In the genomic region with DNA sequence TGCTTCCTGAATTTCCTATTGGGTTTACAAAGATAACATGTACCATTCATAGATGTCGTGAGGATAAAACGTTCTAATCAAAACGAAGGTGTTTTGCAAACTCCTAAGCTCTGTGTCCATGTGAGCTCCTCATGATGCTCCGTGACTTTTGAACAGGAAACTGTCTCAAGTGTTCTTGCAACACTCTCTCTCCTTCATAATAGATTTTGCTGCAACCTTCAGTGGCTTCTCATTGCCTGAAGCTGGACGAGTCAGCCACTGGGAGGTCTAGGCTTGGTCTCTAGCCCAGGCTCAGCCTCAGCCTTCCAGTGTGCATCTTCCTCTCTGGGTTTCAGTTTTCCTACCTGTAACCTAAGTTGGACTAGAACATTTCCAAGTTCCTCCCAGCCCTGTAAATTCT, we compare ENCODE assay signal across 15 cellular contexts. TPM values are rescaled to one million over a fixed set of nuclear protein-coding genes. Genes with fewer than 3 reads are reported as not detected.
A peak's percentile ranks its signal among the peaks of the same experiment; 100 is the strongest.
DNase-seq lines count a peak whose midpoint lies in the region; ATAC-seq, FAIRE-seq and TF ChIP-seq lines count a peak whose summit lies in the region.
"Had no signal": no experiment of that assay in that cellular context is flagged by ENCODE, and none has a peak within 500 bp of the region (broad histone marks: within the 10 kb centered on the region; RNA-seq: fewer than 3 reads in every experiment).

No MANE protein-coding gene starts in this region.

- no peak overlapping the region for H3K4me3 ChIP-seq in epithelial cell of esophagus (ENCODE audit: low read length)
- H3K4me3 ChIP-seq in Karpas-422 (ENCODE audit: low read length) = no peak overlapping the region
- H3K4me3 ChIP-seq: BLaER1 had no signal

- H3K9me3 ChIP-seq in Karpas-422 (ENCODE audit: low read length) = no peaks in the 10 kb centered on the region
- H3K9me3 ChIP-seq: BLaER1 had no signal

- DNase-seq in GF-D8 (lab: John Stamatoyannopoulos, UW) = peak; percentile 59
- DNase-seq in NOMO-1 treated with DMSO at 0.1 percent for 48 hours (lab: John Stamatoyannopoulos, UW; ENCODE audit: unreplicated experiment) = peak; percentile 94
- DNase-seq in epithelial cell of esophagus (ENCODE audit: low read depth) = peak; percentile 75
- peak; percentile 41 for DNase-seq in pons (ENCODE audit: low spot score)
- DNase-seq in GM19239 (ENCODE audit: insufficient read length, low spot score) = no peak
- DNase-seq in NCI-H82 treated with DMSO at 0.1 percent for 48 hours (lab: John Stamatoyannopoulos, UW; ENCODE audit: unreplicated experiment) = no peak
- no peak for DNase-seq in Karpas-422
- DNase-seq: activated CD4-positive, alpha-beta T cell treated with anti-CD3 and anti-CD28 coated beads for 36 hours; activated T-cell treated with anti-CD3 and anti-CD28 coated beads, Interleukin-2, amount 50 U/mL, for 48 hours; immature natural killer cell; OCI-M1; stimulated activated CD4-positive, alpha-beta T cell treated with anti-CD3 and anti-CD28 coated beads, Interleukin-1b, Interleukin-23, amount 100 ng/mL, for 48 hours had no signal

- no peaks in the 10 kb centered on the region for H3K4me1 ChIP-seq in Karpas-422 (ENCODE audit: low read length)
- H3K4me1 ChIP-seq: BLaER1, parathyroid adenoma had no signal

- H3K27ac ChIP-seq in Karpas-422 (ENCODE audit: low read length) = no peak overlapping the region
- H3K27ac ChIP-seq: BLaER1, parathyroid adenoma had no signal

- H3K27me3 ChIP-seq in Karpas-422 (ENCODE audit: low read length) = no peaks in the 10 kb centered on the region
- H3K27me3 ChIP-seq: BLaER1 had no signal

- no peaks in the 10 kb centered on the region for H3K9me2 ChIP-seq in Karpas-422 (replicated peaks; ENCODE audit: insufficient read depth, low read length)

- no peak overlapping the region for H3K4me2 ChIP-seq in Karpas-422 (ENCODE audit: low read depth, low read length, poor library complexity, severe bottlenecking)
- H3K4me2 ChIP-seq: BLaER1 had no signal

- TF ChIP-seq CTCF in epithelial cell of esophagus (IDR thresholded peaks at IDR 0.05; ENCODE audit: insufficient read depth, low read depth, low read length, missing control alignments) = no peak

- H2AFZ ChIP-seq in Karpas-422 (ENCODE audit: low read length) = no peak overlapping the region
- H2AFZ ChIP-seq: parathyroid adenoma had no signal

- H3K9ac ChIP-seq in Karpas-422 (ENCODE audit: low read length) = no peak overlapping the region
- H3K9ac ChIP-seq: BLaER1, parathyroid adenoma had no signal

- no peak for ATAC-seq in HG03095 (IDR thresholded peaks at IDR 0.05; ENCODE audit: unreplicated experiment)
- ATAC-seq: activated CD4-positive, alpha-beta T cell treated with anti-CD3 and anti-CD28 coated beads for 36 hours had no signal

- no peaks in the 10 kb centered on the region for H3K36me3 ChIP-seq in Karpas-422 (ENCODE audit: insufficient read depth, low read length)
- H3K36me3 ChIP-seq: BLaER1 had no signal

- FAIRE-seq in GM19239 (lab: Jason Lieb, UNC) = no peak

- no peaks in the 10 kb centered on the region for H4K20me1 ChIP-seq in Karpas-422 (ENCODE audit: insufficient read depth, low read depth, low read length)
- H4K20me1 ChIP-seq: BLaER1 had no signal

- H3K79me2 ChIP-seq in Karpas-422 (ENCODE audit: low read length) = no peaks in the 10 kb centered on the region
- H3K79me2 ChIP-seq: parathyroid adenoma had no signal

RNA-seq across cellular contexts. Expression of gene BCL2A1, which starts 18.7 kb away (rescaled TPM):
- 1.4 TPM in 1 of 2 replicates, not detected in the other for total RNA-seq in Karpas-422 (2014; rRNA removed; shearing (Covaris generic); ENCODE audit: low replicate concordance)

Comparison
In these comparisons a context has a peak if more than half of its experiments do, and no peak if none do; other contexts are left out.
1. DNase-seq: peak in GF-D8 (single experiment), NOMO-1 treated with DMSO at 0.1 percent for 48 hours (single experiment), epithelial cell of esophagus (single experiment) and pons (single experiment); none in GM19239 (single experiment), NCI-H82 treated with DMSO at 0.1 percent for 48 hours (single experiment) and Karpas-422 (single experiment).